ENCODE assay signal across 1 cellular context in the genomic region with DNA sequence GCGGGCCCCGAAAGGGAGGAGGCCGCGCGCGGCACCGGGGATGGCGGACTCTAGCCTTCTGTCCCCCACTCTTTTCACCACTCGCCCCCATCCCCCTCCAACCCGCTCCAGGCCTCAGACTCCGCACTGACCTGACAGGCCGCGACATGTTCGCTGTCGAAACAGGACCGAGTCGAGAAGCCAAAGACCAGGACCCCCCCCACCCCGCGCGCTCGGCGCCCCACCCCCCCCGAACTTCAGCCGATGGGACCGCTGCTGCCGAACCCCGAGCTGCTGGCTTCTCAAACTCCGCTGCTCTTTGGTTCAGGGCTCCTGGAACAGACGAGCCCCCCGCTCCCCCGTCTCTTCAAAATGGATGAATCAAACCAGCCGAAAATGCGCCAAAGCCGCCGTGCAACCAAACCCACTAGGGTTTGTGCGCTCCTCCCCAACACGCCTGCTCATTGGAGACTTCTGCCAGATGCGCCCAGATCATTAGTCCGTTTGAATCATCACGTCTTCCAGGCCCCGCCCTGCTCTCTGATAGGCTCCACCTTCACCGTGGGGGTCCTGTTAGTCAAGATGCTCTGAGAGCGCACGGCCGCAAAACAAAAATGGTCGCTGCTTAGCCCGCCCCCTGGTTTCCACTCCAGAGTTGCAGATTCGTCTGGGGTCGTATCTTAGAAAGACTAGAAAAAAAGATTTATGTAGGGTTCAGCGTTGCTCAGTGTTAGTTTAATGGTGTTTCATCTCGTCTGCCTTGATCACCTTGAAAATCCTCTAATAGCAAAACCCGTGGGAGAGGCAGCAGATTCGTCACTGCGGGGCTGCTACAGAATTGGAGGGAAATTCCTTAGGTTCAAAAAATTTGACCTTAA.
TF ChIP-seq lines count a peak whose summit lies in the region.

A gene with protein sequence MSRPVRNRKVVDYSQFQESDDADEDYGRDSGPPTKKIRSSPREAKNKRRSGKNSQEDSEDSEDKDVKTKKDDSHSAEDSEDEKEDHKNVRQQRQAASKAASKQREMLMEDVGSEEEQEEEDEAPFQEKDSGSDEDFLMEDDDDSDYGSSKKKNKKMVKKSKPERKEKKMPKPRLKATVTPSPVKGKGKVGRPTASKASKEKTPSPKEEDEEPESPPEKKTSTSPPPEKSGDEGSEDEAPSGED (minus strand): TSS at position 357 of the 857 bp plus-strand sequence. CDS start 209 bp downstream, at position 148.

TF ChIP-seq in HepG2, 621 proteins besides CTCF, POLR2A, EP300 and RAD21 (continued from another document and continues in another):
- TF ChIP-seq ZFP41 (CRISPR knock-in tag; IDR thresholded peaks at IDR 0.05; ENCODE audit: borderline replicate concordance) (no peak), ZNF720 (CRISPR knock-in tag; IDR thresholded peaks at IDR 0.05) (no peak), ZKSCAN5 (CRISPR knock-in tag; IDR thresholded peaks at IDR 0.05) (no peak), MXI1 (IDR thresholded peaks at IDR 0.05; ENCODE audit: borderline replicate concordance, low read depth, low read length) (peak; percentile 35; the same call in 1 of the 3 replicates), ZNF460 (CRISPR knock-in tag; IDR thresholded peaks at IDR 0.05; ENCODE audit: borderline replicate concordance) (no peak), ZNF136 (CRISPR knock-in tag; IDR thresholded peaks at IDR 0.05; ENCODE audit: low read depth) (peak; percentile 53; the same call in 1 of the 2 replicates), ZSCAN31 (CRISPR knock-in tag; IDR thresholded peaks at IDR 0.05; ENCODE audit: low read depth) (no peak), IKZF4 (CRISPR knock-in tag; IDR thresholded peaks at IDR 0.05; ENCODE audit: borderline replicate concordance, low read depth, not compliant biosample characterization) (no peak), ZBTB21 (CRISPR knock-in tag; IDR thresholded peaks at IDR 0.05) (no peak), GATAD1 (CRISPR knock-in tag; IDR thresholded peaks at IDR 0.05) (peak; percentile 85), ZNF703 (CRISPR knock-in tag; IDR thresholded peaks at IDR 0.05; ENCODE audit: borderline replicate concordance) (no peak), ZMYM4 (CRISPR knock-in tag; IDR thresholded peaks at IDR 0.05) (peak; percentile 88), EHMT2 (IDR thresholded peaks at IDR 0.05; ENCODE audit: borderline replicate concordance, low read depth, low read length) (peak; percentile 59; the same call in 1 of the 2 replicates), RBM22 (optimal IDR thresholded peaks at IDR 0.05; ENCODE audit: low read length) (no peak), MAZ (IDR thresholded peaks at IDR 0.05; ENCODE audit: borderline replicate concordance, low read depth, low read length) (peak; percentile 36), MAZ (CRISPR knock-in tag; IDR thresholded peaks at IDR 0.05; ENCODE audit: low read depth) (no peak; the same call in 1 of the 2 replicates), CHD2 (IDR thresholded peaks at IDR 0.05; ENCODE audit: low read depth, low read length) (no peak; the same call in 1 of the 2 replicates), ISL2 (CRISPR knock-in tag; IDR thresholded peaks at IDR 0.05) (peak; percentile 73), ZMAT3 (CRISPR knock-in tag; conservative IDR thresholded peaks at IDR 0.05) (no peak), SOX5 (CRISPR knock-in tag; IDR thresholded peaks at IDR 0.05; ENCODE audit: borderline replicate concordance) (peak; percentile 26; the same call in 1 of the 2 replicates), PHF8 (CRISPR knock-in tag; IDR thresholded peaks at IDR 0.05) (peak; percentile 46), ZNF232 (CRISPR knock-in tag; IDR thresholded peaks at IDR 0.05; ENCODE audit: borderline replicate concordance) (0 out of 2 replicates have a peak, but pooled peaks have one; percentile 30), BRCA1 (CRISPR knock-in tag; IDR thresholded peaks at IDR 0.05) (no peak), SYNCRIP (IDR thresholded peaks at IDR 0.05; ENCODE audit: insufficient read depth, low read depth, low read length) (no peak), TAF1 (CRISPR knock-in tag; IDR thresholded peaks at IDR 0.05) (peak; percentile 32; the same call in 1 of the 2 replicates), ZNF34 (CRISPR knock-in tag; IDR thresholded peaks at IDR 0.05; ENCODE audit: borderline replicate concordance) (no peak), ZNF44 (CRISPR knock-in tag; IDR thresholded peaks at IDR 0.05) (peak; percentile 40; the same call in 1 of the 2 replicates), SOX13 (IDR thresholded peaks at IDR 0.05) (peak; percentile 94), SOX13 (CRISPR knock-in tag; conservative IDR thresholded peaks at IDR 0.05 in 1 of 2, IDR thresholded peaks at IDR 0.05 in 1 of 2) (no peak), TEAD3 (CRISPR knock-in tag; optimal IDR thresholded peaks at IDR 0.05; ENCODE audit: borderline replicate concordance) (peak; percentile 58), MEIS2 (CRISPR knock-in tag; IDR thresholded peaks at IDR 0.05) (no peak), ARNT2 (CRISPR knock-in tag; IDR thresholded peaks at IDR 0.05; ENCODE audit: low read depth) (no peak), KDM2A (CRISPR knock-in tag; IDR thresholded peaks at IDR 0.05; ENCODE audit: borderline replicate concordance, low read depth) (peak; percentile 69), ZNF251 (CRISPR knock-in tag; IDR thresholded peaks at IDR 0.05) (no peak), MIER2 (CRISPR knock-in tag; IDR thresholded peaks at IDR 0.05) (no peak), PHF21A (CRISPR knock-in tag; IDR thresholded peaks at IDR 0.05) (peak; percentile 73), ARNTL (CRISPR knock-in tag; IDR thresholded peaks at IDR 0.05) (no peak), ZNF207 (IDR thresholded peaks at IDR 0.05; ENCODE audit: borderline replicate concordance) (no peak), NCOA1 (CRISPR knock-in tag; IDR thresholded peaks at IDR 0.05) (0 out of 2 replicates have a peak, but pooled peaks have one; percentile 51)
- TF ChIP-seq, protein P1, sequence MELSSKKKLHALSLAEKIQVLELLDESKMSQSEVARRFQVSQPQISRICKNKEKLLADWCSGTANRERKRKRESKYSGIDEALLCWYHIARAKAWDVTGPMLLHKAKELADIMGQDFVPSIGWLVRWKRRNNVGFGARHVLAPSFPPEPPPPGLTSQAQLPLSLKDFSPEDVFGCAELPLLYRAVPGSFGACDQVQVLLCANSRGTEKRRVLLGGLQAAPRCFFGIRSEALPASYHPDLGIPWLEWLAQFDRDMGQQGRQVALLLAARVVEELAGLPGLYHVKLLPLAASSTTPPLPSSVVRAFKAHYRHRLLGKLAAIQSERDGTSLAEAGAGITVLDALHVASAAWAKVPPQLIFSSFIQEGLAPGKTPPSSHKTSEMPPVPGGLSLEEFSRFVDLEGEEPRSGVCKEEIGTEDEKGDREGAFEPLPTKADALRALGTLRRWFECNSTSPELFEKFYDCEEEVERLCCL (CRISPR knock-in tag; IDR thresholded peaks at IDR 0.05; ENCODE audit: borderline replicate concordance), result no peak
- TF ChIP-seq, protein P2, sequence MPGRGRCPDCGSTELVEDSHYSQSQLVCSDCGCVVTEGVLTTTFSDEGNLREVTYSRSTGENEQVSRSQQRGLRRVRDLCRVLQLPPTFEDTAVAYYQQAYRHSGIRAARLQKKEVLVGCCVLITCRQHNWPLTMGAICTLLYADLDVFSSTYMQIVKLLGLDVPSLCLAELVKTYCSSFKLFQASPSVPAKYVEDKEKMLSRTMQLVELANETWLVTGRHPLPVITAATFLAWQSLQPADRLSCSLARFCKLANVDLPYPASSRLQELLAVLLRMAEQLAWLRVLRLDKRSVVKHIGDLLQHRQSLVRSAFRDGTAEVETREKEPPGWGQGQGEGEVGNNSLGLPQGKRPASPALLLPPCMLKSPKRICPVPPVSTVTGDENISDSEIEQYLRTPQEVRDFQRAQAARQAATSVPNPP (CRISPR knock-in tag; IDR thresholded peaks at IDR 0.05), result peak; percentile 22; the same call in 1 of the 2 replicates
- TF ChIP-seq, protein P3, sequence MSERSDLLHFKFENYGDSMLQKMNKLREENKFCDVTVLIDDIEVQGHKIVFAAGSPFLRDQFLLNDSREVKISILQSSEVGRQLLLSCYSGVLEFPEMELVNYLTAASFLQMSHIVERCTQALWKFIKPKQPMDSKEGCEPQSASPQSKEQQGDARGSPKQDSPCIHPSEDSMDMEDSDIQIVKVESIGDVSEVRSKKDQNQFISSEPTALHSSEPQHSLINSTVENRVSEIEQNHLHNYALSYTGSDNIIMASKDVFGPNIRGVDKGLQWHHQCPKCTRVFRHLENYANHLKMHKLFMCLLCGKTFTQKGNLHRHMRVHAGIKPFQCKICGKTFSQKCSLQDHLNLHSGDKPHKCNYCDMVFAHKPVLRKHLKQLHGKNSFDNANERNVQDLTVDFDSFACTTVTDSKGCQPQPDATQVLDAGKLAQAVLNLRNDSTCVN (CRISPR knock-in tag; IDR thresholded peaks at IDR 0.05; ENCODE audit: borderline replicate concordance), result 0 out of 2 replicates have a peak, but pooled peaks have one; percentile 52
- TF ChIP-seq, protein P4, sequence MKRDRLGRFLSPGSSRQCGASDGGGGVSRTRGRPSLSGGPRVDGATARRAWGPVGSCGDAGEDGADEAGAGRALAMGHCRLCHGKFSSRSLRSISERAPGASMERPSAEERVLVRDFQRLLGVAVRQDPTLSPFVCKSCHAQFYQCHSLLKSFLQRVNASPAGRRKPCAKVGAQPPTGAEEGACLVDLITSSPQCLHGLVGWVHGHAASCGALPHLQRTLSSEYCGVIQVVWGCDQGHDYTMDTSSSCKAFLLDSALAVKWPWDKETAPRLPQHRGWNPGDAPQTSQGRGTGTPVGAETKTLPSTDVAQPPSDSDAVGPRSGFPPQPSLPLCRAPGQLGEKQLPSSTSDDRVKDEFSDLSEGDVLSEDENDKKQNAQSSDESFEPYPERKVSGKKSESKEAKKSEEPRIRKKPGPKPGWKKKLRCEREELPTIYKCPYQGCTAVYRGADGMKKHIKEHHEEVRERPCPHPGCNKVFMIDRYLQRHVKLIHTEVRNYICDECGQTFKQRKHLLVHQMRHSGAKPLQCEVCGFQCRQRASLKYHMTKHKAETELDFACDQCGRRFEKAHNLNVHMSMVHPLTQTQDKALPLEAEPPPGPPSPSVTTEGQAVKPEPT (CRISPR knock-in tag; IDR thresholded peaks at IDR 0.05; ENCODE audit: low read depth), result no peak
- TF ChIP-seq, protein P5, sequence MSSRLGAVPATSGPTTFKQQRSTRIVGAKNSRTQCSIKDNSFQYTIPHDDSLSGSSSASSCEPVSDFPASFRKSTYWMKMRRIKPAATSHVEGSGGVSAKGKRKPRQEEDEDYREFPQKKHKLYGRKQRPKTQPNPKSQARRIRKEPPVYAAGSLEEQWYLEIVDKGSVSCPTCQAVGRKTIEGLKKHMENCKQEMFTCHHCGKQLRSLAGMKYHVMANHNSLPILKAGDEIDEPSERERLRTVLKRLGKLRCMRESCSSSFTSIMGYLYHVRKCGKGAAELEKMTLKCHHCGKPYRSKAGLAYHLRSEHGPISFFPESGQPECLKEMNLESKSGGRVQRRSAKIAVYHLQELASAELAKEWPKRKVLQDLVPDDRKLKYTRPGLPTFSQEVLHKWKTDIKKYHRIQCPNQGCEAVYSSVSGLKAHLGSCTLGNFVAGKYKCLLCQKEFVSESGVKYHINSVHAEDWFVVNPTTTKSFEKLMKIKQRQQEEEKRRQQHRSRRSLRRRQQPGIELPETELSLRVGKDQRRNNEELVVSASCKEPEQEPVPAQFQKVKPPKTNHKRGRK (CRISPR knock-in tag; IDR thresholded peaks at IDR 0.05), result no peak
- TF ChIP-seq, protein P6, sequence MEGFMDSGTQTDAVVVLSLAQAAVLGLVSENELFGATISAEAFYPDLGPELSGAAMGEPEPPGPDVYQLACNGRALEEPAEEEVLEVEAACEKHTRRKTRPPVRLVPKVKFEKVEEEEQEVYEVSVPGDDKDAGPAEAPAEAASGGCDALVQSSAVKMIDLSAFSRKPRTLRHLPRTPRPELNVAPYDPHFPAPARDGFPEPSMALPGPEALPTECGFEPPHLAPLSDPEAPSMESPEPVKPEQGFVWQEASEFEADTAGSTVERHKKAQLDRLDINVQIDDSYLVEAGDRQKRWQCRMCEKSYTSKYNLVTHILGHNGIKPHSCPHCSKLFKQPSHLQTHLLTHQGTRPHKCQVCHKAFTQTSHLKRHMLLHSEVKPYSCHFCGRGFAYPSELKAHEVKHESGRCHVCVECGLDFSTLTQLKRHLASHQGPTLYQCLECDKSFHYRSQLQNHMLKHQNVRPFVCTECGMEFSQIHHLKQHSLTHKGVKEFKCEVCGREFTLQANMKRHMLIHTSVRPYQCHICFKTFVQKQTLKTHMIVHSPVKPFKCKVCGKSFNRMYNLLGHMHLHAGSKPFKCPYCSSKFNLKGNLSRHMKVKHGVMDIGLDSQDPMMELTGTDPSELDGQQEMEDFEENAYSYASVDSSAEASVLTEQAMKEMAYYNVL (CRISPR knock-in tag; IDR thresholded peaks at IDR 0.05; ENCODE audit: borderline replicate concordance), result no peak
- TF ChIP-seq, protein P7, sequence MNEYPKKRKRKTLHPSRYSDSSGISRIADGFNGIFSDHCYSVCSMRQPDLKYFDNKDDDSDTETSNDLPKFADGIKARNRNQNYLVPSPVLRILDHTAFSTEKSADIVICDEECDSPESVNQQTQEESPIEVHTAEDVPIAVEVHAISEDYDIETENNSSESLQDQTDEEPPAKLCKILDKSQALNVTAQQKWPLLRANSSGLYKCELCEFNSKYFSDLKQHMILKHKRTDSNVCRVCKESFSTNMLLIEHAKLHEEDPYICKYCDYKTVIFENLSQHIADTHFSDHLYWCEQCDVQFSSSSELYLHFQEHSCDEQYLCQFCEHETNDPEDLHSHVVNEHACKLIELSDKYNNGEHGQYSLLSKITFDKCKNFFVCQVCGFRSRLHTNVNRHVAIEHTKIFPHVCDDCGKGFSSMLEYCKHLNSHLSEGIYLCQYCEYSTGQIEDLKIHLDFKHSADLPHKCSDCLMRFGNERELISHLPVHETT (CRISPR knock-in tag; conservative IDR thresholded peaks at IDR 0.05), result peak; percentile 58; the same call in 1 of the 2 replicates
- TF ChIP-seq, protein P8, sequence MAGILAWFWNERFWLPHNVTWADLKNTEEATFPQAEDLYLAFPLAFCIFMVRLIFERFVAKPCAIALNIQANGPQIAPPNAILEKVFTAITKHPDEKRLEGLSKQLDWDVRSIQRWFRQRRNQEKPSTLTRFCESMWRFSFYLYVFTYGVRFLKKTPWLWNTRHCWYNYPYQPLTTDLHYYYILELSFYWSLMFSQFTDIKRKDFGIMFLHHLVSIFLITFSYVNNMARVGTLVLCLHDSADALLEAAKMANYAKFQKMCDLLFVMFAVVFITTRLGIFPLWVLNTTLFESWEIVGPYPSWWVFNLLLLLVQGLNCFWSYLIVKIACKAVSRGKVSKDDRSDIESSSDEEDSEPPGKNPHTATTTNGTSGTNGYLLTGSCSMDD (CRISPR knock-in tag; IDR thresholded peaks at IDR 0.05), result no peak
- TF ChIP-seq, protein P9, sequence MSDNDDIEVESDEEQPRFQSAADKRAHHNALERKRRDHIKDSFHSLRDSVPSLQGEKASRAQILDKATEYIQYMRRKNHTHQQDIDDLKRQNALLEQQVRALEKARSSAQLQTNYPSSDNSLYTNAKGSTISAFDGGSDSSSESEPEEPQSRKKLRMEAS (IDR thresholded peaks at IDR 0.05), result peak; percentile 65
- TF ChIP-seq, protein P10, sequence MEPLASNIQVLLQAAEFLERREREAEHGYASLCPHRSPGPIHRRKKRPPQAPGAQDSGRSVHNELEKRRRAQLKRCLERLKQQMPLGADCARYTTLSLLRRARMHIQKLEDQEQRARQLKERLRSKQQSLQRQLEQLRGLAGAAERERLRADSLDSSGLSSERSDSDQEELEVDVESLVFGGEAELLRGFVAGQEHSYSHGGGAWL (CRISPR knock-in tag; IDR thresholded peaks at IDR 0.05), result no peak
- TF ChIP-seq, protein P11, sequence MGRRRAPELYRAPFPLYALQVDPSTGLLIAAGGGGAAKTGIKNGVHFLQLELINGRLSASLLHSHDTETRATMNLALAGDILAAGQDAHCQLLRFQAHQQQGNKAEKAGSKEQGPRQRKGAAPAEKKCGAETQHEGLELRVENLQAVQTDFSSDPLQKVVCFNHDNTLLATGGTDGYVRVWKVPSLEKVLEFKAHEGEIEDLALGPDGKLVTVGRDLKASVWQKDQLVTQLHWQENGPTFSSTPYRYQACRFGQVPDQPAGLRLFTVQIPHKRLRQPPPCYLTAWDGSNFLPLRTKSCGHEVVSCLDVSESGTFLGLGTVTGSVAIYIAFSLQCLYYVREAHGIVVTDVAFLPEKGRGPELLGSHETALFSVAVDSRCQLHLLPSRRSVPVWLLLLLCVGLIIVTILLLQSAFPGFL (CRISPR knock-in tag; IDR thresholded peaks at IDR 0.05), result no peak
